1 cellular context compared by ENCODE assay signal in the genomic region with DNA sequence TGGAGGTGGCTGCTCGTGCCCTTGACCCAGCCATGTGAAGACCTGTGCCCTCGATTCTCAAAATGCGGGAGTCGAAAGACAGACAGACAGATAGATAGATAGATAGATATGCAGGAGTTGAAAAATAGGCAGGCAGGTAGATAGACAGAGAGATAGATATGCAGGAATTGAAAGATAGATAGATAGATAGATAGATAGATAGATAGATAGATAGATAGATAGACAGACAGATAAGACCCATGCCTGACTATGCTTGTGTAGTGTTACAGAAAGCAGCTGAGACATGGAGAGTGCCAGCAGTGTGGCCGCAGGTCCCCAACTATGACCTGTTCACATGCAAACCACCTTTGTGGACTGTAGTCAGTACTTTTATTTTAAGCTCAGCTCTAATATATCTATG.
TF ChIP-seq lines count a peak whose summit lies in the region.

No MANE protein-coding gene starts in this region.

TF ChIP-seq in K562, 482 proteins besides CTCF, POLR2A, EP300 and RAD21 (continued from another document):
- TF ChIP-seq, protein P1, sequence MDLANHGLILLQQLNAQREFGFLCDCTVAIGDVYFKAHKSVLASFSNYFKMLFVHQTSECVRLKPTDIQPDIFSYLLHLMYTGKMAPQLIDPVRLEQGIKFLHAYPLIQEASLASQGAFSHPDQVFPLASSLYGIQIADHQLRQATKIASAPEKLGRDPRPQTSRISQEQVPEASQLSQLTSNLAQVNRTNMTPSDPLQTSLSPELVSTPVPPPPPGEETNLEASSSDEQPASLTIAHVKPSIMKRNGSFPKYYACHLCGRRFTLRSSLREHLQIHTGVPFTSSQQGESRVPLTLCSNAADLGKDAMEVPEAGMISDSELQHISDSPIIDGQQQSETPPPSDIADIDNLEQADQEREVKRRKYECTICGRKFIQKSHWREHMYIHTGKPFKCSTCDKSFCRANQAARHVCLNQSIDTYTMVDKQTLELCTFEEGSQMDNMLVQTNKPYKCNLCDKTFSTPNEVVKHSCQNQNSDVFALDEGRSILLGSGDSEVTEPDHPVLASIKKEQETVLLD (IDR thresholded peaks at IDR 0.05) = peak; percentile 24; the same call in 1 of the 2 replicates
- TF ChIP-seq DACH1 (IDR thresholded peaks at IDR 0.05; ENCODE audit: partially characterized antibody) (peak; percentile 96), ARID1B (IDR thresholded peaks at IDR 0.05) (no peak)
- TF ChIP-seq, protein P2, sequence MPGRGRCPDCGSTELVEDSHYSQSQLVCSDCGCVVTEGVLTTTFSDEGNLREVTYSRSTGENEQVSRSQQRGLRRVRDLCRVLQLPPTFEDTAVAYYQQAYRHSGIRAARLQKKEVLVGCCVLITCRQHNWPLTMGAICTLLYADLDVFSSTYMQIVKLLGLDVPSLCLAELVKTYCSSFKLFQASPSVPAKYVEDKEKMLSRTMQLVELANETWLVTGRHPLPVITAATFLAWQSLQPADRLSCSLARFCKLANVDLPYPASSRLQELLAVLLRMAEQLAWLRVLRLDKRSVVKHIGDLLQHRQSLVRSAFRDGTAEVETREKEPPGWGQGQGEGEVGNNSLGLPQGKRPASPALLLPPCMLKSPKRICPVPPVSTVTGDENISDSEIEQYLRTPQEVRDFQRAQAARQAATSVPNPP (IDR thresholded peaks at IDR 0.05; ENCODE audit: borderline replicate concordance, insufficient read depth, insufficient read length) = no peak
